Comparison of ENCODE assay signal across 25 cellular contexts in the genomic region with DNA sequence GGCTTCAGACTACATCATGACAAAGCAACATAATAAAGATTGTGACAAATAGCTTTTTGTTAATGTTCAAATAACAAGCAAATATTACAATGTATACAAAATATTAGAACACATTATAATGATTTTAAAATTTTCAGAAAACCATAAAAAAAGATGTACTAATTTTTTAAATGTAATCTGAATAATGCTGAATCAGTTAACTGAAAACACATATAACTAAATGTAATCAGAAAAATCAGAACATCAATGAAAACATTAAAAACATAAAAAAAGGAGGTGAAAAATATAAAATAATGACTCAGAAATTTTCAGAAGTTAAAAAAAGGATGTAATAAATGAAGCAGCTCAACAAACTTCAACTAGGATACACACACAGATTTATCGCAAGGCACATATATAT.
"Had no signal": no experiment of that assay in that cellular context is flagged by ENCODE, and none has a peak within 500 bp of the region (broad histone marks: within the 10 kb centered on the region; RNA-seq: fewer than 3 reads in every experiment).

No MANE protein-coding gene starts in this region.

- H3K27me3 ChIP-seq: breast epithelium, gastrocnemius medialis, ovary, thyroid gland, upper lobe of right lung had no signal

- DNase-seq: activated CD4-positive, alpha-beta memory T cell treated with anti-CD3 and anti-CD28 coated beads, Interleukin-2, amount 10 ng/mL, durations not matched to agents 7 days and 5 days; activated CD4-positive, alpha-beta T cell treated with anti-CD3 and anti-CD28 coated beads for 1 hour; activated CD4-positive, alpha-beta T cell treated with anti-CD3 and anti-CD28 coated beads, Interleukin-2, amount 10 ng/mL, durations not matched to agents 7 days and 5 days; activated naive CD4-positive, alpha-beta T cell treated with anti-CD3 and anti-CD28 coated beads, Interleukin-2, amount 10 ng/mL, durations not matched to agents 7 days and 5 days; activated T-cell treated with anti-CD3 and anti-CD28 coated beads, Interleukin-2, amount 50 U/mL, for 72 hours; central memory CD4-positive, alpha-beta T cell; gastrocnemius medialis; glutamatergic neuron; left colon; naive thymus-derived CD4-positive, alpha-beta T cell; ovary; retina; stimulated activated CD4-positive, alpha-beta T cell treated with anti-CD3 and anti-CD28 coated beads, Interleukin-12 subunit alpha, Interleukin-12 subunit beta, amount 100 ng/mL, for 4 hours; stimulated activated CD4-positive, alpha-beta T cell treated with anti-CD3 and anti-CD28 coated beads, Interleukin-4, amount 100 ng/mL, for 1 hour; stimulated activated naive CD8-positive, alpha-beta T cell treated with anti-CD3 and anti-CD28 coated beads, Interleukin-15, Interleukin-2, amounts not matched to agents 100 U/mL and 50 U/mL, for 24 hours; substantia nigra; T-helper 17 cell; T1000; thyroid gland; upper lobe of right lung had no signal

- H3K27ac ChIP-seq: breast epithelium, gastrocnemius medialis, ovary, prostate gland, skin epidermis, thyroid gland, upper lobe of right lung had no signal

- ATAC-seq: activated T-cell treated with anti-CD3 and anti-CD28 coated beads, Interleukin-2, amount 50 U/mL, for 72 hours; gastrocnemius medialis; left colon; naive thymus-derived CD4-positive, alpha-beta T cell; sciatic nerve; stimulated activated naive CD8-positive, alpha-beta T cell treated with anti-CD3 and anti-CD28 coated beads, Interleukin-15, Interleukin-2, amounts not matched to agents 100 U/mL and 50 U/mL, for 24 hours; T-helper 17 cell; upper lobe of right lung had no signal

- FAIRE-seq: keratinocyte had no signal

- H3K36me3 ChIP-seq: breast epithelium, ovary had no signal

- H3K4me3 ChIP-seq: breast epithelium, gastrocnemius medialis, ovary, prostate gland, skin epidermis, thyroid gland, upper lobe of right lung had no signal

- H3K4me1 ChIP-seq: breast epithelium, gastrocnemius medialis, prostate gland, thyroid gland, upper lobe of right lung had no signal
